Comparison of ENCODE assay signal across 14 cellular contexts in genomic region chr12:49105504-49106120, GRCh38. TPM values are rescaled to one million over a fixed set of nuclear protein-coding genes. Genes with fewer than 3 reads are reported as not detected.
DNase-seq lines count a peak whose midpoint lies in the region; ATAC-seq and TF ChIP-seq lines count a peak whose summit lies in the region.
"Had no signal": no experiment of that assay in that cellular context is flagged by ENCODE, and none has a peak within 500 bp of the region (broad histone marks: within the 10 kb centered on the region; RNA-seq: fewer than 3 reads in every experiment).

No MANE protein-coding gene starts in this region.

- no peaks in the 10 kb centered on the region for H3K9me3 Mint-ChIP-seq in H9
- H3K9me3 Mint-ChIP-seq: stimulated activated effector memory CD8-positive, alpha-beta T cell treated with anti-CD3 and anti-CD28 coated beads, Interleukin-12 subunit alpha, Interleukin-12 subunit beta, amount 100 ng/mL, for 72 hours had no signal

- no peak for TF ChIP-seq EP300 in esophagus muscularis mucosa (IDR thresholded peaks at IDR 0.05)
- no peak for TF ChIP-seq EP300 in upper lobe of left lung (IDR thresholded peaks at IDR 0.05)

- H3K9me3 ChIP-seq in H9 (ENCODE audit: control insufficient read depth, low read depth, low read length), result no peaks in the 10 kb centered on the region
- H3K9me3 ChIP-seq in RWPE2 (ENCODE audit: severe bottlenecking), result no peaks in the 10 kb centered on the region
- H3K9me3 ChIP-seq in esophagus muscularis mucosa, result no peaks in the 10 kb centered on the region
- no peaks in the 10 kb centered on the region for H3K9me3 ChIP-seq in psoas muscle
- no peaks in the 10 kb centered on the region for H3K9me3 ChIP-seq in upper lobe of left lung
- H3K9me3 ChIP-seq: uterus had no signal

- H2BK120ac ChIP-seq in H9 (ENCODE audit: low read depth, low read length, poor library complexity, severe bottlenecking), result no peak overlapping the region

- H3K4me3 ChIP-seq in RWPE2 (ENCODE audit: severe bottlenecking), result no peak overlapping the region
- H3K4me3 ChIP-seq in esophagus muscularis mucosa, result no peak overlapping the region
- H3K4me3 ChIP-seq in psoas muscle, result no peak overlapping the region
- H3K4me3 ChIP-seq in upper lobe of left lung, result no peak overlapping the region
- H3K4me3 ChIP-seq: uterus had no signal

- no peak overlapping the region for H3K9ac ChIP-seq in H9 (ENCODE audit: extremely low read depth, insufficient read length, low read length)

- H3K36me3 ChIP-seq in RWPE2 (ENCODE audit: low read depth) (peaks cover 9% of the 10 kb centered on the region), esophagus muscularis mucosa (peaks cover 36 to 65% (median 58%) of the 10 kb centered on the region in 4 donors), psoas muscle (ENCODE audit: insufficient read depth in 1 of 2, low read depth in 1 of 2) (peaks cover 5 to 60% of the 10 kb centered on the region in 2 donors), upper lobe of left lung (peaks cover 12 to 64% (median 52%) of the 10 kb centered on the region in 4 donors)
- H3K36me3 ChIP-seq: uterus had no signal

- H3K27ac ChIP-seq in H9 (ENCODE audit: insufficient read length, low read depth, low read length) (no peak overlapping the region), RWPE2 (ENCODE audit: poor library complexity, severe bottlenecking) (peak overlapping the region; percentile 10), esophagus muscularis mucosa (replicated peaks in 1 of 4) (peak overlapping the region in 3 of 4 donors; percentile 28 to 46 (median 32)), psoas muscle (peak overlapping the region; percentile 13), upper lobe of left lung (peak overlapping the region in 1 of 4 donors; percentile 3)

- no peak overlapping the region for H3T11ph ChIP-seq in H9 (ENCODE audit: low read length)

- H3K27me3 Mint-ChIP-seq in H9 (ENCODE audit: low read depth), result no peaks in the 10 kb centered on the region; the same call in 1 of the 2 replicates

- DNase-seq in H9, result no peak
- DNase-seq in RWPE2 (ENCODE audit: low spot score), result no peak
- DNase-seq in esophagus muscularis mucosa (ENCODE audit: extremely low spot score), result no peak
- DNase-seq in psoas muscle, result peak; percentile 48 to 71
- no peak for DNase-seq in upper lobe of left lung
- DNase-seq in EL, result no peak
- DNase-seq: activated CD4-positive, alpha-beta T cell treated with anti-CD3 and anti-CD28 coated beads for 4 hours; activated T-cell treated with anti-CD3 and anti-CD28 coated beads, Interleukin-2, amount 50 U/mL, for 1 hour; NCI-H69; stimulated activated CD4-positive, alpha-beta T cell treated with anti-CD3 and anti-CD28 coated beads, Interleukin-4, amount 100 ng/mL, for 4 hours; uterus had no signal

- no CpG with 5 or more reads among the region's 9 CpGs for WGBS in H9 (ENCODE audit: extremely low coverage, insufficient read length, low lambda C conversion rate)
- 45% methylated on average over 9 of the region's 9 CpGs for WGBS in esophagus muscularis mucosa
- WGBS in psoas muscle, 3 donors, result 65 to 75% (median 69%) methylated on average over 9 of the region's 9 CpGs
- WGBS in upper lobe of left lung, 2 donors, result 85 to 86% methylated on average over 9 of the region's 9 CpGs

- H3K23ac ChIP-seq in H9 (ENCODE audit: insufficient read length, low read depth, low read length), result no peak overlapping the region

- no peak overlapping the region for H3K14ac ChIP-seq in H9 (ENCODE audit: insufficient read depth, low read length)

- no peaks in the 10 kb centered on the region for H4K20me1 ChIP-seq in H9 (ENCODE audit: control insufficient read depth, insufficient read depth, insufficient read length)

- H2BK20ac ChIP-seq in H9 (ENCODE audit: low read depth, low read length, poor library complexity, severe bottlenecking), result no peak overlapping the region

- peaks cover 19 to 28% of the 10 kb centered on the region in 2 experiments for H3K4me1 Mint-ChIP-seq in H9

- H4K91ac ChIP-seq in H9 (ENCODE audit: insufficient read length, low read depth, low read length), result no peak overlapping the region

- H3K56ac ChIP-seq in H9 (ENCODE audit: insufficient read length, low read depth, low read length), result no peak overlapping the region

- peaks cover 6% of the 10 kb centered on the region for H3K79me1 ChIP-seq in H9 (ENCODE audit: insufficient read depth, low read depth, low read length, poor library complexity, severe bottlenecking)

- H2BK5ac ChIP-seq in H9 (ENCODE audit: insufficient read length, low read length), result no peak overlapping the region

- H3K4me1 ChIP-seq in H9 (ENCODE audit: insufficient read depth, low read length) (peaks cover 5% of the 10 kb centered on the region; the same call in 1 of the 2 replicates), RWPE2 (ENCODE audit: insufficient read depth, poor library complexity, severe bottlenecking) (peaks cover 15% of the 10 kb centered on the region), esophagus muscularis mucosa (peaks cover 51 to 65% (median 58%) of the 10 kb centered on the region in 4 donors), psoas muscle (peaks cover 39% of the 10 kb centered on the region), upper lobe of left lung (peaks cover 36 to 60% (median 48%) of the 10 kb centered on the region in 4 donors)

- intact Hi-C loops in esophagus muscularis mucosa (cut with DNase I) (no loop called here), psoas muscle (cut with DNase I) (no loop called here)

- H3K4ac ChIP-seq in H9 (ENCODE audit: low read depth, low read length), result no peak overlapping the region

- H3K27ac Mint-ChIP-seq in H9, result peak overlapping the region in 2 of 3 experiments; percentile 28 to 31; a peak in 1 of 7 replicates
- H3K27ac Mint-ChIP-seq: stimulated activated effector memory CD8-positive, alpha-beta T cell treated with anti-CD3 and anti-CD28 coated beads, Interleukin-12 subunit alpha, Interleukin-12 subunit beta, amount 100 ng/mL, for 72 hours had no signal

- TF ChIP-seq CTCF in H9 (conservative IDR thresholded peaks at IDR 0.05) (no peak), RWPE2 (IDR thresholded peaks at IDR 0.05; ENCODE audit: poor library complexity, severe bottlenecking) (no peak), esophagus muscularis mucosa (IDR thresholded peaks at IDR 0.05) (no peak), psoas muscle (IDR thresholded peaks at IDR 0.05) (no peak), upper lobe of left lung (IDR thresholded peaks at IDR 0.05) (no peak)

- H3K79me2 ChIP-seq in H9 (ENCODE audit: insufficient read depth, low read length), result peaks cover 1% of the 10 kb centered on the region; the same call in 1 of the 2 replicates

- ATAC-seq in RWPE2 (ENCODE audit: low read depth), result peak; percentile 33; the same call in 2 of the 3 replicates
- no peak for ATAC-seq in psoas muscle
- no peak for ATAC-seq in HG02763 (IDR thresholded peaks at IDR 0.05; ENCODE audit: unreplicated experiment)
- no peak for ATAC-seq in GM19351 (IDR thresholded peaks at IDR 0.05; ENCODE audit: unreplicated experiment)
- no peak for ATAC-seq in upper lobe of left lung (ENCODE audit: low FRiP score in 2 of 2)
- ATAC-seq: stimulated activated effector memory CD8-positive, alpha-beta T cell treated with anti-CD3 and anti-CD28 coated beads, Interleukin-12 subunit alpha, Interleukin-12 subunit beta, amount 100 ng/mL, for 72 hours had no signal

- H3K4me3 Mint-ChIP-seq in H9, result no peak overlapping the region
- H3K4me3 Mint-ChIP-seq: stimulated activated effector memory CD8-positive, alpha-beta T cell treated with anti-CD3 and anti-CD28 coated beads, Interleukin-12 subunit alpha, Interleukin-12 subunit beta, amount 100 ng/mL, for 72 hours had no signal

- H3K27me3 ChIP-seq in H9 (ENCODE audit: insufficient read depth, low read length), result no peaks in the 10 kb centered on the region
- H3K27me3 ChIP-seq in RWPE2 (ENCODE audit: insufficient read depth, poor library complexity, severe bottlenecking), result no peaks in the 10 kb centered on the region
- no peaks in the 10 kb centered on the region for H3K27me3 ChIP-seq in esophagus muscularis mucosa
- H3K27me3 ChIP-seq in psoas muscle (ENCODE audit: insufficient read depth in 3 of 3, low read length in 2 of 3), result no peaks in the 10 kb centered on the region
- no peaks in the 10 kb centered on the region for H3K27me3 ChIP-seq in upper lobe of left lung
- H3K27me3 ChIP-seq: uterus had no signal

- H3K23me2 ChIP-seq in H9 (ENCODE audit: insufficient read length, low read depth, low read length, poor library complexity, severe bottlenecking), result peaks cover 8% of the 10 kb centered on the region

- TF ChIP-seq POLR2A in esophagus muscularis mucosa (IDR thresholded peaks at IDR 0.05; ENCODE audit: low read depth) (no peak), upper lobe of left lung (IDR thresholded peaks at IDR 0.05) (no peak)

- H3K18ac ChIP-seq in H9 (ENCODE audit: insufficient read length, low read depth, low read length), result no peak overlapping the region

- no peak overlapping the region for H3K4me2 ChIP-seq in H9 (ENCODE audit: insufficient read depth, insufficient read length, low read length)

- peaks cover 4 to 47% (median 37%) of the 10 kb centered on the region in 3 experiments for H3K36me3 Mint-ChIP-seq in H9 (ENCODE audit: insufficient read depth in 1 of 3, low read depth in 3 of 3)

- H2AK5ac ChIP-seq in H9 (ENCODE audit: insufficient read length, low read length), result no peak overlapping the region

- no peak overlapping the region for H4K8ac ChIP-seq in H9 (replicated peaks; ENCODE audit: insufficient read length, low read depth, low read length)

- no peak overlapping the region for H4K5ac ChIP-seq in H9 (ENCODE audit: insufficient read length, low read depth, low read length)

- no peak overlapping the region for H2AFZ ChIP-seq in H9 (ENCODE audit: low read length)

- H2BK12ac ChIP-seq in H9 (ENCODE audit: insufficient read length, low read depth, low read length), result no peak overlapping the region

- no peak overlapping the region for H2BK15ac ChIP-seq in H9 (ENCODE audit: low read depth, low read length)

RNA-seq across cellular contexts. Expression of gene LMBR1L, which starts 5.0 kb away (rescaled TPM):
- 50.4 and 55.1 TPM in 2 replicates for total RNA-seq in H9 (2021)
- total RNA-seq in esophagus muscularis mucosa, result 10 to 100 TPM; 24.7 to 54.0 (median 34.3) TPM
- total RNA-seq in psoas muscle, result 10 to 100 TPM; 13.3 to 27.3 (median 21.3) TPM
- 10 to 100 TPM; 13.3 to 16.8 (median 14.1) TPM for polyA plus RNA-seq in psoas muscle
- total RNA-seq in upper lobe of left lung, result 100 to 1,000 TPM in 1 of 6 donors, 10 to 100 TPM in 5; 20.4 to 108 (median 57.7) TPM

RNA-seq across cellular contexts. Expression of gene DHH, which starts 11.0 kb away (rescaled TPM):
- total RNA-seq in H9 (2021) (0.13 and 0.20 TPM in 2 replicates), esophagus muscularis mucosa (1 to 10 TPM in 3 of 4 donors, under 1 TPM in 1; 0.66 to 3.0 (median 1.9) TPM), psoas muscle (under 1 TPM; 0.07 to 0.43 (median 0.17) TPM), upper lobe of left lung (1 to 10 TPM in 2 of 6 donors, under 1 TPM in 3, not detected in 1; 0.39 to 3.1 (median 0.76) TPM)
- polyA plus RNA-seq in psoas muscle, result under 1 TPM; 0.08 to 0.39 (median 0.17) TPM

RNA-seq across cellular contexts. Expression of gene TUBA1B, which starts 25.6 kb away (rescaled TPM):
- total RNA-seq in H9 (2021) (2,063 and 2,102 TPM in 2 replicates), esophagus muscularis mucosa (1,000 to 10,000 TPM in 1 of 4 donors, 100 to 1,000 TPM in 3; 739 to 1,057 (median 846) TPM), psoas muscle (100 to 1,000 TPM; 101 to 368 (median 242) TPM), upper lobe of left lung (100 to 1,000 TPM in 5 of 6 donors, 10 to 100 TPM in 1; 87.0 to 764 (median 397) TPM)
- 1,000 to 10,000 TPM in 1 of 3 donors, 100 to 1,000 TPM in 2; 294 to 1,147 (median 389) TPM for polyA plus RNA-seq in psoas muscle

RNA-seq across cellular contexts. Expression of gene RHEBL1, which starts 35.8 kb away (rescaled TPM):
- total RNA-seq in H9 (2021) (4.0 and 4.1 TPM in 2 replicates), esophagus muscularis mucosa (under 1 TPM in 2 of 4 donors, not detected in 2; 0.40 to 0.97 TPM), psoas muscle (under 1 TPM in 1 of 4 donors, not detected in 3; 0.97 TPM), upper lobe of left lung (1 to 10 TPM in 2 of 6 donors, under 1 TPM in 2, not detected in 2; 0.97 to 1.4 (median 1.2) TPM)
- 1 to 10 TPM in 1 of 3 donors, under 1 TPM in 2; 0.21 to 1.2 (median 0.57) TPM for polyA plus RNA-seq in psoas muscle

RNA-seq across cellular contexts. Expression of gene KMT2D, which starts 45.0 kb away (rescaled TPM):
- total RNA-seq in H9 (2021), result 83.9 and 93.7 TPM in 2 replicates
- 10 to 100 TPM; 47.2 to 85.2 (median 76.2) TPM for total RNA-seq in esophagus muscularis mucosa
- 10 to 100 TPM; 62.6 to 69.8 (median 65.1) TPM for total RNA-seq in psoas muscle
- 10 to 100 TPM; 10.8 to 65.8 (median 13.9) TPM for polyA plus RNA-seq in psoas muscle
- total RNA-seq in upper lobe of left lung, result 100 to 1,000 TPM in 5 of 6 donors, 10 to 100 TPM in 1; 91.5 to 250 (median 112) TPM

Comparison
In these comparisons a context has a peak if more than half of its experiments do, and no peak if none do; other contexts are left out.
1. DNase-seq: peak in psoas muscle (2 of 2); none in H9 (single experiment), RWPE2 (single experiment), esophagus muscularis mucosa (single experiment), upper lobe of left lung (0 of 2) and EL (single experiment).